ENCODE assay signal across 1 cellular context in genomic region chr21:38965910-38966504, GRCh38.
A peak's percentile ranks its signal among the peaks of the same experiment; 100 is the strongest.
TF ChIP-seq lines count a peak whose summit lies in the region.

No MANE protein-coding gene starts in this region.

TF ChIP-seq in K562, 482 proteins besides CTCF, POLR2A, EP300 and RAD21 (continued from another document and continues in another):
- TF ChIP-seq ZNF512 (tag; IDR thresholded peaks at IDR 0.05) (no peak), HMGN3 (IDR thresholded peaks at IDR 0.05; ENCODE audit: borderline replicate concordance, extremely low read depth, insufficient read length, low read depth, low read length) (no peak), ADNP (tag; IDR thresholded peaks at IDR 0.05) (no peak), ZNF639 (CRISPR knock-in tag; conservative IDR thresholded peaks at IDR 0.05 in 1 of 2, IDR thresholded peaks at IDR 0.05 in 1 of 2) (0 out of 4 replicates have a peak, but pooled peaks of 1 of the 2 experiments have one; percentile 56), FOS (IDR thresholded peaks at IDR 0.05; ENCODE audit: extremely low read depth, insufficient read length) (peak; percentile 84), TFAP4 (CRISPR knock-in tag; IDR thresholded peaks at IDR 0.05; ENCODE audit: borderline replicate concordance) (peak; percentile 58), ZNF174 (CRISPR knock-in tag; IDR thresholded peaks at IDR 0.05) (no peak), FOXM1 (IDR thresholded peaks at IDR 0.05; ENCODE audit: low read depth) (no peak), FOXM1 (CRISPR knock-in tag; IDR thresholded peaks at IDR 0.05; ENCODE audit: low read depth) (no peak), RAD51 (IDR thresholded peaks at IDR 0.05; ENCODE audit: borderline replicate concordance, low read depth) (peak; percentile 92), MCM3 (IDR thresholded peaks at IDR 0.05) (no peak), ZNF699 (CRISPR knock-in tag; IDR thresholded peaks at IDR 0.05; ENCODE audit: insufficient replicate concordance) (no peak), RBM22 (IDR thresholded peaks at IDR 0.05; ENCODE audit: low read depth, low read length, poor library complexity, severe bottlenecking) (no peak), HINFP (tag; conservative IDR thresholded peaks at IDR 0.05; ENCODE audit: low read depth) (no peak), KLF6 (CRISPR knock-in tag; IDR thresholded peaks at IDR 0.05; ENCODE audit: borderline replicate concordance) (no peak), HMG20A (CRISPR knock-in tag; conservative IDR thresholded peaks at IDR 0.05) (no peak), ELF4 (CRISPR knock-in tag; IDR thresholded peaks at IDR 0.05) (no peak), CREM (IDR thresholded peaks at IDR 0.05; ENCODE audit: low read depth) (0 out of 2 replicates have a peak, but pooled peaks have one; percentile 14), DLX4 (CRISPR knock-in tag; IDR thresholded peaks at IDR 0.05) (no peak), ARID2 (IDR thresholded peaks at IDR 0.05) (no peak), ZNF586 (CRISPR knock-in tag; conservative IDR thresholded peaks at IDR 0.05) (no peak), LCOR (CRISPR knock-in tag; IDR thresholded peaks at IDR 0.05) (no peak), E2F6 (IDR thresholded peaks at IDR 0.05; ENCODE audit: borderline replicate concordance in 1 of 2, extremely low read depth in 1 of 2, insufficient read depth in 1 of 2, insufficient read length in 1 of 2, low read depth in 1 of 2, low read length in 1 of 2, poor library complexity in 1 of 2, severe bottlenecking in 1 of 2) (peak in 1 of 2 experiments; percentile 41), KLF16 (IDR thresholded peaks at IDR 0.05) (no peak), GABPB1 (CRISPR knock-in tag; IDR thresholded peaks at IDR 0.05) (no peak), ZNF184 (CRISPR knock-in tag; IDR thresholded peaks at IDR 0.05) (no peak), ARID4B (CRISPR knock-in tag; IDR thresholded peaks at IDR 0.05) (no peak), NR2C2 (CRISPR knock-in tag; IDR thresholded peaks at IDR 0.05) (no peak), NR2C2 (tag; IDR thresholded peaks at IDR 0.05) (peak; percentile 51; the same call in 1 of the 2 replicates), HNRNPLL (IDR thresholded peaks at IDR 0.05; ENCODE audit: low read depth, low read length, poor library complexity, severe bottlenecking) (no peak), RBM17 (IDR thresholded peaks at IDR 0.05; ENCODE audit: borderline replicate concordance, low read depth, low read length) (no peak), ZNF311 (CRISPR knock-in tag; IDR thresholded peaks at IDR 0.05) (no peak), POU5F1 (IDR thresholded peaks at IDR 0.05; ENCODE audit: borderline replicate concordance, low read depth, low read length, partially characterized antibody) (no peak), POLR2G (IDR thresholded peaks at IDR 0.05; ENCODE audit: low read depth, low read length) (0 out of 2 replicates have a peak, but pooled peaks have one; percentile 36), ZNF707 (CRISPR knock-in tag; conservative IDR thresholded peaks at IDR 0.05) (no peak), AFF1 (IDR thresholded peaks at IDR 0.05; ENCODE audit: low read depth in 1 of 2, partially characterized antibody in 2 of 2) (no peak), IFI16 (CRISPR knock-in tag; IDR thresholded peaks at IDR 0.05) (no peak), SAFB2 (IDR thresholded peaks at IDR 0.05; ENCODE audit: borderline replicate concordance, low read depth, low read length, severe bottlenecking) (no peak), JUND (IDR thresholded peaks at IDR 0.05; ENCODE audit: borderline replicate concordance, low read depth, low read length) (peak; percentile 47; the same call in 1 of the 2 replicates), JUND (tag; IDR thresholded peaks at IDR 0.05; ENCODE audit: borderline replicate concordance, low read depth, low read length) (peak; percentile 30; the same call in 2 of the 3 replicates), TRIM24 (IDR thresholded peaks at IDR 0.05) (0 out of 4 replicates have a peak, but pooled peaks of 1 of the 2 experiments have one; percentile 8), CHD1 (IDR thresholded peaks at IDR 0.05; ENCODE audit: low read length) (no peak), CEBPB (tag; IDR thresholded peaks at IDR 0.05) (peak; percentile 46), NFIX (CRISPR knock-in tag; IDR thresholded peaks at IDR 0.05; ENCODE audit: low read depth) (peak; percentile 73), FIP1L1 (IDR thresholded peaks at IDR 0.05; ENCODE audit: low read depth, low read length, poor library complexity, severe bottlenecking) (no peak), PBX2 (CRISPR knock-in tag; IDR thresholded peaks at IDR 0.05; ENCODE audit: low read depth) (no peak), PBX2 (tag; conservative IDR thresholded peaks at IDR 0.05; ENCODE audit: low read depth) (no peak), SREBF2 (CRISPR knock-in tag; IDR thresholded peaks at IDR 0.05) (no peak)
